ENCODE assay signal across 8 cellular contexts in genomic region chr17:17841620-17842025, GRCh38. TPM values are rescaled to one million over a fixed set of nuclear protein-coding genes. Genes with fewer than 3 reads are reported as not detected.
DNase-seq lines count a peak whose midpoint lies in the region; ATAC-seq and TF ChIP-seq lines count a peak whose summit lies in the region.

No MANE protein-coding gene starts in this region.

- H3K27ac ChIP-seq in H9 (ENCODE audit: insufficient read length, low read depth, low read length) (no peak overlapping the region), Panc1 (ENCODE audit: low read length) (peak overlapping the region; percentile 98), gastroesophageal sphincter (peak overlapping the region in 3 of 4 donors; percentile 98 to 100 (median 100)), rectal smooth muscle tissue (ENCODE audit: low read depth, low read length) (peak overlapping the region; percentile 96)

- TF ChIP-seq CTCF in H9 (conservative IDR thresholded peaks at IDR 0.05) (no peak), Panc1 (IDR thresholded peaks at IDR 0.05) (no peak), gastroesophageal sphincter (IDR thresholded peaks at IDR 0.05) (no peak)

- H3K27me3 ChIP-seq in H9 (ENCODE audit: insufficient read depth, low read length) (no peaks in the 10 kb centered on the region), Panc1 (ENCODE audit: control insufficient read depth, insufficient read depth, low read length) (no peaks in the 10 kb centered on the region), gastroesophageal sphincter (no peaks in the 10 kb centered on the region), rectal smooth muscle tissue (ENCODE audit: control insufficient read depth, insufficient read depth, low read length) (no peaks in the 10 kb centered on the region)

- POLR2A ChIA-PET in Panc1 (lab: Charles Lee) = interaction anchor here (0.6 kb wide), 1 partner anchor 158 kb away, joined by 4 read pairs; no protein-coding TSS in a partner anchor

- H3K23ac ChIP-seq in H9 (ENCODE audit: insufficient read length, low read depth, low read length) = no peak overlapping the region

- H3K9me3 ChIP-seq in H9 (ENCODE audit: control insufficient read depth, low read depth, low read length) = no peaks in the 10 kb centered on the region
- no peaks in the 10 kb centered on the region for H3K9me3 ChIP-seq in Panc1 (ENCODE audit: control insufficient read depth, insufficient read depth, low read depth, low read length)
- H3K9me3 ChIP-seq in gastroesophageal sphincter = no peaks in the 10 kb centered on the region

- H3K36me3 ChIP-seq in Panc1 (ENCODE audit: control insufficient read depth, insufficient read depth, low read length) = no peaks in the 10 kb centered on the region
- H3K36me3 ChIP-seq in gastroesophageal sphincter = peaks cover 0 to 17% of the 10 kb centered on the region in 2 donors
- peaks cover 4% of the 10 kb centered on the region for H3K36me3 ChIP-seq in rectal smooth muscle tissue (ENCODE audit: control insufficient read depth, insufficient read depth, low read length)

- peak overlapping the region in 1 of 3 experiments; percentile 96; a peak in 2 of 7 replicates for H3K27ac Mint-ChIP-seq in H9

- H3K9me3 Mint-ChIP-seq in H9 = no peaks in the 10 kb centered on the region; a peak in 2 of 5 replicates

- peaks cover 0 to 2% (median 0%) of the 10 kb centered on the region in 3 experiments; a peak in 1 of 7 replicates for H3K36me3 Mint-ChIP-seq in H9 (ENCODE audit: insufficient read depth in 1 of 3, low read depth in 3 of 3)

- H3K14ac ChIP-seq in H9 (ENCODE audit: insufficient read depth, low read length) = peak overlapping the region; percentile 56

- H2BK20ac ChIP-seq in H9 (ENCODE audit: low read depth, low read length, poor library complexity, severe bottlenecking) = no peak overlapping the region

- TF ChIP-seq POLR2A in gastroesophageal sphincter (IDR thresholded peaks at IDR 0.05) = no peak

- no peak overlapping the region; a peak in 1 of 5 replicates for H3K4me3 Mint-ChIP-seq in H9

- DNase-seq in H9 (peak; percentile 49), Panc1 (ENCODE audit: low read depth, low spot score) (no peak), SHP77 treated with DMSO at 0.1 percent for 48 hours (lab: John Stamatoyannopoulos, UW) (no peak), globus pallidus (ENCODE audit: low spot score) (no peak)
- no peak for DNase-seq in stimulated activated naive CD4-positive, alpha-beta T cell treated with Interleukin-2 at 50 U/mL for 16 hours (lab: John Stamatoyannopoulos, UW)

- H3K18ac ChIP-seq in H9 (ENCODE audit: insufficient read length, low read depth, low read length) = peak overlapping the region; percentile 6

- no peak overlapping the region for H3K4me3 ChIP-seq in Panc1 (ENCODE audit: low read depth in 2 of 2, low read length in 2 of 2)
- H3K4me3 ChIP-seq in gastroesophageal sphincter = no peak overlapping the region
- H3K4me3 ChIP-seq in rectal smooth muscle tissue (ENCODE audit: low read length) = no peak overlapping the region

- H3K56ac ChIP-seq in H9 (ENCODE audit: insufficient read length, low read depth, low read length) = no peak overlapping the region

- H2BK12ac ChIP-seq in H9 (ENCODE audit: insufficient read length, low read depth, low read length) = peak overlapping the region; percentile 87

- CTCF ChIA-PET in Panc1 (lab: Charles Lee) = interaction anchor here (0.8 kb wide), 1 partner anchor 29 kb away, joined by 4 read pairs; no protein-coding TSS in a partner anchor

- H3K9ac ChIP-seq in H9 (ENCODE audit: extremely low read depth, insufficient read length, low read length) (no peak overlapping the region), rectal smooth muscle tissue (ENCODE audit: low read length) (no peak overlapping the region)

- no peak for TF ChIP-seq EP300 in gastroesophageal sphincter (IDR thresholded peaks at IDR 0.05)

- no peaks in the 10 kb centered on the region for H3K79me2 ChIP-seq in H9 (ENCODE audit: insufficient read depth, low read length)

- H2BK15ac ChIP-seq in H9 (ENCODE audit: low read depth, low read length) = peak overlapping the region; percentile 72; the same call in 1 of the 2 replicates

- peaks cover 50 to 60% of the 10 kb centered on the region in 2 experiments for H3K4me1 Mint-ChIP-seq in H9

- no TSS peak for BruUV-seq in Panc1 (replicated peaks; lab: Mats Ljungman, UMichigan)

- no peak overlapping the region for H3K4me2 ChIP-seq in H9 (ENCODE audit: insufficient read depth, insufficient read length, low read length)

- intact Hi-C loops in Panc1 (cut with micrococcal nuclease; ENCODE audit: unreplicated experiment) = no loop called here

- no peak overlapping the region for H4K91ac ChIP-seq in H9 (ENCODE audit: insufficient read length, low read depth, low read length)

- H3K4me1 ChIP-seq in H9 (ENCODE audit: insufficient read depth, low read length) (peaks cover 19% of the 10 kb centered on the region), Panc1 (ENCODE audit: control insufficient read depth, insufficient read depth, low read length) (peaks cover 49% of the 10 kb centered on the region), gastroesophageal sphincter (peaks cover 8 to 56% (median 38%) of the 10 kb centered on the region in 3 donors), rectal smooth muscle tissue (ENCODE audit: control insufficient read depth, insufficient read depth, low read length) (peaks cover 19% of the 10 kb centered on the region)

- H3T11ph ChIP-seq in H9 (ENCODE audit: low read length) = no peak overlapping the region

- no peak overlapping the region for H4K8ac ChIP-seq in H9 (replicated peaks; ENCODE audit: insufficient read length, low read depth, low read length)

- H3K23me2 ChIP-seq in H9 (ENCODE audit: insufficient read length, low read depth, low read length, poor library complexity, severe bottlenecking) = peaks cover 10% of the 10 kb centered on the region

- whole genome bisulfite sequencing in H9 (ENCODE audit: extremely low coverage, insufficient read length, low lambda C conversion rate) = no CpG with 5 or more reads among the region's 1 CpG
- no CpG with 5 or more reads among the region's 1 CpG for WGBS in gastroesophageal sphincter (ENCODE audit: low coverage in 1 of 2), 2 donors

- H3K4ac ChIP-seq in H9 (ENCODE audit: low read depth, low read length) = no peak overlapping the region

- ATAC-seq in Panc1 (peak; percentile 3; the same call in 1 of the 2 replicates), gastroesophageal sphincter (no peak), GM19463 (IDR thresholded peaks at IDR 0.05; ENCODE audit: unreplicated experiment) (no peak)

- no peak overlapping the region for H2BK120ac ChIP-seq in H9 (ENCODE audit: low read depth, low read length, poor library complexity, severe bottlenecking)

- no peak overlapping the region for H2AFZ ChIP-seq in H9 (ENCODE audit: low read length)

- H2AK5ac ChIP-seq in H9 (ENCODE audit: insufficient read length, low read length) = peak overlapping the region; percentile 12

- H4K20me1 ChIP-seq in H9 (ENCODE audit: control insufficient read depth, insufficient read depth, insufficient read length) = peaks cover 3% of the 10 kb centered on the region

- no peak overlapping the region for H2BK5ac ChIP-seq in H9 (ENCODE audit: insufficient read length, low read length)

- in situ Hi-C loops in Panc1 (cut with HindIII; ENCODE audit: low pct_unique_long_range_greater_than_20kb, low sequenced_read_pairs) = no loop called here

- no peak overlapping the region for H4K5ac ChIP-seq in H9 (ENCODE audit: insufficient read length, low read depth, low read length)

- H3K79me1 ChIP-seq in H9 (ENCODE audit: insufficient read depth, low read depth, low read length, poor library complexity, severe bottlenecking) = no peaks in the 10 kb centered on the region

- H3K27me3 Mint-ChIP-seq in H9 (ENCODE audit: low read depth) = peaks cover 2% of the 10 kb centered on the region; the same call in 1 of the 2 replicates

RNA-seq across cellular contexts. Expression of gene SREBF1, which starts 4.8 kb away (rescaled TPM):
- 76.2 and 81.9 TPM in 2 replicates for total RNA-seq in H9 (2021)
- total RNA-seq in Panc1 (2021; ENCODE audit: unreplicated experiment) = 230 TPM
- polyA plus RNA-seq in Panc1 (2012; ENCODE audit: insufficient read length) = 434 TPM
- total RNA-seq in gastroesophageal sphincter = 10 to 100 TPM; 16.1 to 90.7 (median 56.1) TPM
